Comparison of ENCODE assay signal across 26 cellular contexts in the genomic region with DNA sequence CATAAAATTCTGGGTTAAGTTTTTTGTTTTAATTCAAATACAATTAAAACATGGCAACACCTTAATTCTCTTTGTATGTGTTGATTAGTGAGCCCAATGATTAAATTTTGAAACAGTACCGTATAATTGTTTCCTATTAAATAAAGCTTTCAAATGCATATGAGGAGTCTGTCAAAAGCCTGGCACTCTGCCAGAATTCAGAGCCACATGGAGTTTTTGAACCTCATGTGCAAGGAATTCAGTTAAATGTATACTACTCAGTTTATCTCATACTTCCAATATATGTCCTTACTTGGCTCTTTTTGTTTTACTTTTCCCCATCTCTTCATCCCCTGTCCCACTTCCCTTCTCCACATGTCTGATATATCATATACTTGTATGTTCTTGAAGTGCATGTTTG.
A peak's percentile ranks its signal among the peaks of the same experiment; 100 is the strongest.
DNase-seq lines count a peak whose midpoint lies in the region; TF ChIP-seq lines count a peak whose summit lies in the region.
"Had no signal": no experiment of that assay in that cellular context is flagged by ENCODE, and none has a peak within 500 bp of the region (broad histone marks: within the 10 kb centered on the region; RNA-seq: fewer than 3 reads in every experiment).

No MANE protein-coding gene starts in this region.

- peak; percentile 4 for DNase-seq in NCI-H2171 treated with DMSO at 0.1 percent for 48 hours (lab: John Stamatoyannopoulos, UW)
- no peak for DNase-seq in NCI-H2171 (lab: John Stamatoyannopoulos, UW)
- peak; percentile 65 for DNase-seq in COR-L47 (lab: John Stamatoyannopoulos, UW)
- DNase-seq in NAMALWA (ENCODE audit: low spot score) = peak; percentile 22
- DNase-seq in epithelial cell of esophagus (ENCODE audit: low read depth) = peak; percentile 19
- DNase-seq in GM20000 (ENCODE audit: low spot score) = no peak
- DNase-seq in AML-193 (lab: John Stamatoyannopoulos, UW) = no peak
- no peak for DNase-seq in activated naive CD4-positive, alpha-beta T cell treated with anti-CD3 and anti-CD28 coated beads, Interleukin-2, amount 10 ng/mL, durations not matched to agents 7 days and 5 days
- DNase-seq: activated CD4-positive, CD25-positive, alpha-beta regulatory T cell; activated CD8-positive, alpha-beta T cell treated with anti-CD3 and anti-CD28 coated beads for 36 hours; activated T-cell treated with anti-CD3 and anti-CD28 coated beads, Interleukin-2, amount 50 U/mL, for 24 hours; CD4-positive, CD25-positive, alpha-beta regulatory T cell; DMS79; endodermal cell; KG1; left lung; NCI-H1048; NCI-H2227 treated with DMSO at 0.1 percent for 48 hours; stimulated activated CD4-positive, alpha-beta T cell treated with anti-CD3 and anti-CD28 coated beads, Interleukin-2, amount 100 ng/mL, for 24 hours; stimulated activated naive B cell treated with anti-CD40 and anti-IgM and Interleukin-4, amounts not matched to agents 10 μg/mL and 1 μg/mL and 100 μg/mL, for 72 hours; T1000; testis had no signal

- H3K4me3 Mint-ChIP-seq in activated naive CD4-positive, alpha-beta T cell treated with anti-CD3 and anti-CD28 coated beads, Interleukin-2, amount 10 ng/mL, durations not matched to agents 7 days and 5 days = no peak overlapping the region
- H3K4me3 Mint-ChIP-seq: activated CD8-positive, alpha-beta T cell treated with anti-CD3 and anti-CD28 coated beads for 36 hours; activated naive CD4-positive, alpha-beta T cell treated with anti-CD3 and anti-CD28 coated beads, Interleukin-2, amount 50 U/mL, for 24 hours; activated T-cell treated with anti-CD3 and anti-CD28 coated beads, Interleukin-2, amount 50 U/mL, for 24 hours; CD4-positive, CD25-positive, alpha-beta regulatory T cell; endodermal cell; stimulated activated naive B cell treated with anti-CD40 and anti-IgM and Interleukin-4, amounts not matched to agents 10 μg/mL and 1 μg/mL and 100 μg/mL, for 72 hours had no signal

- H3K9me3 Mint-ChIP-seq in activated naive CD4-positive, alpha-beta T cell treated with anti-CD3 and anti-CD28 coated beads, Interleukin-2, amount 10 ng/mL, durations not matched to agents 7 days and 5 days = no peaks in the 10 kb centered on the region
- H3K9me3 Mint-ChIP-seq: activated CD8-positive, alpha-beta T cell treated with anti-CD3 and anti-CD28 coated beads for 36 hours; activated naive CD4-positive, alpha-beta T cell treated with anti-CD3 and anti-CD28 coated beads, Interleukin-2, amount 50 U/mL, for 24 hours; activated T-cell treated with anti-CD3 and anti-CD28 coated beads, Interleukin-2, amount 50 U/mL, for 24 hours; CD4-positive, CD25-positive, alpha-beta regulatory T cell; endodermal cell; stimulated activated naive B cell treated with anti-CD40 and anti-IgM and Interleukin-4, amounts not matched to agents 10 μg/mL and 1 μg/mL and 100 μg/mL, for 72 hours had no signal

- H3K36me3 Mint-ChIP-seq in activated naive CD4-positive, alpha-beta T cell treated with anti-CD3 and anti-CD28 coated beads, Interleukin-2, amount 10 ng/mL, durations not matched to agents 7 days and 5 days = no peaks in the 10 kb centered on the region
- H3K36me3 Mint-ChIP-seq: activated naive CD4-positive, alpha-beta T cell treated with anti-CD3 and anti-CD28 coated beads, Interleukin-2, amount 50 U/mL, for 24 hours; CD4-positive, CD25-positive, alpha-beta regulatory T cell; stimulated activated naive B cell treated with anti-CD40 and anti-IgM and Interleukin-4, amounts not matched to agents 10 μg/mL and 1 μg/mL and 100 μg/mL, for 72 hours had no signal

- H3K27ac Mint-ChIP-seq in activated naive CD4-positive, alpha-beta T cell treated with anti-CD3 and anti-CD28 coated beads, Interleukin-2, amount 10 ng/mL, durations not matched to agents 7 days and 5 days = no peak overlapping the region
- H3K27ac Mint-ChIP-seq: activated CD8-positive, alpha-beta T cell treated with anti-CD3 and anti-CD28 coated beads for 36 hours; activated naive CD4-positive, alpha-beta T cell treated with anti-CD3 and anti-CD28 coated beads, Interleukin-2, amount 50 U/mL, for 24 hours; activated T-cell treated with anti-CD3 and anti-CD28 coated beads, Interleukin-2, amount 50 U/mL, for 24 hours; CD4-positive, CD25-positive, alpha-beta regulatory T cell; endodermal cell; progenitor cell of endocrine pancreas; stimulated activated naive B cell treated with anti-CD40 and anti-IgM and Interleukin-4, amounts not matched to agents 10 μg/mL and 1 μg/mL and 100 μg/mL, for 72 hours had no signal

- no peaks in the 10 kb centered on the region for H3K4me1 Mint-ChIP-seq in activated naive CD4-positive, alpha-beta T cell treated with anti-CD3 and anti-CD28 coated beads, Interleukin-2, amount 10 ng/mL, durations not matched to agents 7 days and 5 days
- H3K4me1 Mint-ChIP-seq: activated naive CD4-positive, alpha-beta T cell treated with anti-CD3 and anti-CD28 coated beads, Interleukin-2, amount 50 U/mL, for 24 hours; CD4-positive, CD25-positive, alpha-beta regulatory T cell; stimulated activated naive B cell treated with anti-CD40 and anti-IgM and Interleukin-4, amounts not matched to agents 10 μg/mL and 1 μg/mL and 100 μg/mL, for 72 hours had no signal

- TF ChIP-seq CTCF in epithelial cell of esophagus (IDR thresholded peaks at IDR 0.05; ENCODE audit: insufficient read depth, low read depth, low read length, missing control alignments) = no peak
- TF ChIP-seq CTCF in GM20000 (IDR thresholded peaks at IDR 0.05; ENCODE audit: extremely low read depth, missing control alignments) = no peak

- CTCF ChIA-PET in activated naive CD4-positive, alpha-beta T cell treated with anti-CD3 and anti-CD28 coated beads, Interleukin-2, amount 10 ng/mL, durations not matched to agents 7 days and 5 days (lab: Charles Lee) = interaction anchor here (0.6 to 1.8 kb wide), 2 partner anchors 18 to 262 kb away, joined by 3 read pairs; no protein-coding TSS in a partner anchor

- peaks cover 4% of the 10 kb centered on the region for H3K27me3 Mint-ChIP-seq in activated naive CD4-positive, alpha-beta T cell treated with anti-CD3 and anti-CD28 coated beads, Interleukin-2, amount 10 ng/mL, durations not matched to agents 7 days and 5 days
- H3K27me3 Mint-ChIP-seq: activated CD8-positive, alpha-beta T cell treated with anti-CD3 and anti-CD28 coated beads for 36 hours; activated naive CD4-positive, alpha-beta T cell treated with anti-CD3 and anti-CD28 coated beads, Interleukin-2, amount 50 U/mL, for 24 hours; activated T-cell treated with anti-CD3 and anti-CD28 coated beads, Interleukin-2, amount 50 U/mL, for 24 hours; CD4-positive, CD25-positive, alpha-beta regulatory T cell; progenitor cell of endocrine pancreas had no signal

- H3K4me3 ChIP-seq in epithelial cell of esophagus (ENCODE audit: low read length) = no peak overlapping the region
- H3K4me3 ChIP-seq: left lung, skin epidermis, testis, vagina had no signal

Comparison
In these comparisons a context has a peak if more than half of its experiments do, and no peak if none do; other contexts are left out.
1. DNase-seq: peak in NCI-H2171 treated with DMSO at 0.1 percent for 48 hours (single experiment), COR-L47 (single experiment), NAMALWA (single experiment) and epithelial cell of esophagus (single experiment); none in NCI-H2171 (single experiment), GM20000 (single experiment), AML-193 (0 of 2) and activated naive CD4-positive, alpha-beta T cell treated with anti-CD3 and anti-CD28 coated beads, Interleukin-2, amount 10 ng/mL, durations not matched to agents 7 days and 5 days (single experiment).